21 cellular contexts compared by ENCODE assay signal in genomic region chr18:75107196-75107930, GRCh38.
"Had no signal": no experiment of that assay in that cellular context is flagged by ENCODE, and none has a peak within 500 bp of the region (broad histone marks: within the 10 kb centered on the region; RNA-seq: fewer than 3 reads in every experiment).

No MANE protein-coding gene starts in this region.

- H3K4me3 Mint-ChIP-seq: memory B cell; naive B cell; nephron progenitor cell; stimulated activated naive CD8-positive, alpha-beta T cell treated with anti-CD3 and anti-CD28 coated beads, Interleukin-15, Interleukin-2, amounts not matched to agents 100 ng/mL and 50 ng/mL, for 24 hours had no signal

- H3K4me1 ChIP-seq: heart right ventricle, left ventricle myocardium inferior, lower lobe of right lung, transverse colon had no signal

- H3K27me3 ChIP-seq: dorsolateral prefrontal cortex, sigmoid colon, transverse colon had no signal

- H3K4me3 ChIP-seq: dorsolateral prefrontal cortex, heart right ventricle, left ventricle myocardium inferior, lower lobe of right lung, sigmoid colon, skin epidermis, thoracic aorta, transverse colon had no signal

- ATAC-seq: esophagus mucosa, lower lobe of right lung had no signal

- H3K36me3 Mint-ChIP-seq: memory B cell, naive B cell had no signal

- H3K27me3 Mint-ChIP-seq: stimulated activated naive CD8-positive, alpha-beta T cell treated with anti-CD3 and anti-CD28 coated beads, Interleukin-15, Interleukin-2, amounts not matched to agents 100 ng/mL and 50 ng/mL, for 24 hours had no signal

- FAIRE-seq: endometrium, frontal cortex, islet of Langerhans had no signal

- DNase-seq: central memory CD4-positive, alpha-beta T cell; cortex of kidney; dorsolateral prefrontal cortex; effector memory CD4-positive, alpha-beta T cell; heart right ventricle; hypothalamus; left ventricle myocardium inferior; lower lobe of right lung; midbrain; naive B cell; nephron progenitor cell; sigmoid colon; transverse colon had no signal

- H3K27ac ChIP-seq: dorsolateral prefrontal cortex, heart right ventricle, left ventricle myocardium inferior, lower lobe of right lung, sigmoid colon, skin epidermis, thoracic aorta, transverse colon had no signal

- H3K9me3 ChIP-seq: heart right ventricle, left ventricle myocardium inferior, lower lobe of right lung, sigmoid colon, thoracic aorta, transverse colon had no signal

- H3K9me3 Mint-ChIP-seq: memory B cell; stimulated activated naive CD8-positive, alpha-beta T cell treated with anti-CD3 and anti-CD28 coated beads, Interleukin-15, Interleukin-2, amounts not matched to agents 100 ng/mL and 50 ng/mL, for 24 hours had no signal

- H3K4me1 Mint-ChIP-seq: memory B cell, naive B cell had no signal

- H3K27ac Mint-ChIP-seq: memory B cell; naive B cell; nephron progenitor cell; stimulated activated naive CD8-positive, alpha-beta T cell treated with anti-CD3 and anti-CD28 coated beads, Interleukin-15, Interleukin-2, amounts not matched to agents 100 ng/mL and 50 ng/mL, for 24 hours had no signal

- H3K36me3 ChIP-seq: heart right ventricle, left ventricle myocardium inferior, lower lobe of right lung, sigmoid colon, thoracic aorta, transverse colon had no signal
